In genomic region chr15:52805351-52806283, GRCh38 we compare ENCODE assay signal across 1 cellular context.
TF ChIP-seq lines count a peak whose summit lies in the region.

No MANE protein-coding gene starts in this region.

TF ChIP-seq in K562, 482 proteins besides CTCF, POLR2A, EP300 and RAD21 (continued from another document):
- TF ChIP-seq, protein P1, sequence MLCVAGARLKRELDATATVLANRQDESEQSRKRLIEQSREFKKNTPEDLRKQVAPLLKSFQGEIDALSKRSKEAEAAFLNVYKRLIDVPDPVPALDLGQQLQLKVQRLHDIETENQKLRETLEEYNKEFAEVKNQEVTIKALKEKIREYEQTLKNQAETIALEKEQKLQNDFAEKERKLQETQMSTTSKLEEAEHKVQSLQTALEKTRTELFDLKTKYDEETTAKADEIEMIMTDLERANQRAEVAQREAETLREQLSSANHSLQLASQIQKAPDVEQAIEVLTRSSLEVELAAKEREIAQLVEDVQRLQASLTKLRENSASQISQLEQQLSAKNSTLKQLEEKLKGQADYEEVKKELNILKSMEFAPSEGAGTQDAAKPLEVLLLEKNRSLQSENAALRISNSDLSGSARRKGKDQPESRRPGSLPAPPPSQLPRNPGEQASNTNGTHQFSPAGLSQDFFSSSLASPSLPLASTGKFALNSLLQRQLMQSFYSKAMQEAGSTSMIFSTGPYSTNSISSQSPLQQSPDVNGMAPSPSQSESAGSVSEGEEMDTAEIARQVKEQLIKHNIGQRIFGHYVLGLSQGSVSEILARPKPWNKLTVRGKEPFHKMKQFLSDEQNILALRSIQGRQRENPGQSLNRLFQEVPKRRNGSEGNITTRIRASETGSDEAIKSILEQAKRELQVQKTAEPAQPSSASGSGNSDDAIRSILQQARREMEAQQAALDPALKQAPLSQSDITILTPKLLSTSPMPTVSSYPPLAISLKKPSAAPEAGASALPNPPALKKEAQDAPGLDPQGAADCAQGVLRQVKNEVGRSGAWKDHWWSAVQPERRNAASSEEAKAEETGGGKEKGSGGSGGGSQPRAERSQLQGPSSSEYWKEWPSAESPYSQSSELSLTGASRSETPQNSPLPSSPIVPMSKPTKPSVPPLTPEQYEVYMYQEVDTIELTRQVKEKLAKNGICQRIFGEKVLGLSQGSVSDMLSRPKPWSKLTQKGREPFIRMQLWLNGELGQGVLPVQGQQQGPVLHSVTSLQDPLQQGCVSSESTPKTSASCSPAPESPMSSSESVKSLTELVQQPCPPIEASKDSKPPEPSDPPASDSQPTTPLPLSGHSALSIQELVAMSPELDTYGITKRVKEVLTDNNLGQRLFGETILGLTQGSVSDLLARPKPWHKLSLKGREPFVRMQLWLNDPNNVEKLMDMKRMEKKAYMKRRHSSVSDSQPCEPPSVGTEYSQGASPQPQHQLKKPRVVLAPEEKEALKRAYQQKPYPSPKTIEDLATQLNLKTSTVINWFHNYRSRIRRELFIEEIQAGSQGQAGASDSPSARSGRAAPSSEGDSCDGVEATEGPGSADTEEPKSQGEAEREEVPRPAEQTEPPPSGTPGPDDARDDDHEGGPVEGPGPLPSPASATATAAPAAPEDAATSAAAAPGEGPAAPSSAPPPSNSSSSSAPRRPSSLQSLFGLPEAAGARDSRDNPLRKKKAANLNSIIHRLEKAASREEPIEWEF (CRISPR knock-in tag; IDR thresholded peaks at IDR 0.05) = no peak
